In genomic region chr7:44490351-44491200, GRCh38 we compare ENCODE assay signal across 1 cellular context.
A peak's percentile ranks its signal among the peaks of the same experiment; 100 is the strongest.
TF ChIP-seq lines count a peak whose summit lies in the region.

Gene NUDCD3, minus strand, starts transcription at chr7:44490658. Its CDS starts 58 bp downstream, at chr7:44490600.

TF ChIP-seq in K562, 482 proteins besides CTCF, POLR2A, EP300 and RAD21 (continued from another document and continues in another):
- TF ChIP-seq NR0B1 (IDR thresholded peaks at IDR 0.05; ENCODE audit: partially characterized antibody) (no peak), BHLHE40 (IDR thresholded peaks at IDR 0.05; ENCODE audit: low read length) (peak; percentile 93), MAFK (IDR thresholded peaks at IDR 0.05; ENCODE audit: low read length) (no peak), CTCFL (IDR thresholded peaks at IDR 0.05; ENCODE audit: borderline replicate concordance, insufficient read depth, low read depth, low read length, poor library complexity, severe bottlenecking) (peak; percentile 88), PHB2 (IDR thresholded peaks at IDR 0.05; ENCODE audit: low read depth) (no peak), CEBPB (tag; IDR thresholded peaks at IDR 0.05) (peak; percentile 80), KAT8 (IDR thresholded peaks at IDR 0.05; ENCODE audit: low read depth) (peak; percentile 74; the same call in 1 of the 2 replicates), HMG20A (CRISPR knock-in tag; conservative IDR thresholded peaks at IDR 0.05) (no peak), ZNF134 (CRISPR knock-in tag; conservative IDR thresholded peaks at IDR 0.05) (peak; percentile 45; the same call in 1 of the 2 replicates), ZNF124 (CRISPR knock-in tag; IDR thresholded peaks at IDR 0.05) (no peak), ZNF655 (CRISPR knock-in tag; IDR thresholded peaks at IDR 0.05) (no peak), E2F5 (CRISPR knock-in tag; IDR thresholded peaks at IDR 0.05) (peak; percentile 81; the same call in 1 of the 2 replicates), TAF7 (tag; IDR thresholded peaks at IDR 0.05) (peak; percentile 76), CEBPG (CRISPR knock-in tag; IDR thresholded peaks at IDR 0.05) (peak; percentile 48; the same call in 1 of the 2 replicates), CEBPG (tag; conservative IDR thresholded peaks at IDR 0.05 in 1 of 2, IDR thresholded peaks at IDR 0.05 in 1 of 2) (peak; percentile 59 to 85; a peak in 3 of 4 replicates), JUN (IDR thresholded peaks at IDR 0.05; ENCODE audit: borderline replicate concordance, low read depth, low read length) (peak; percentile 41; the same call in 1 of the 2 replicates), JUN (CRISPR knock-in tag; IDR thresholded peaks at IDR 0.05; ENCODE audit: borderline replicate concordance) (0 out of 2 replicates have a peak, but pooled peaks have one; percentile 33), CSDE1 (IDR thresholded peaks at IDR 0.05) (no peak), ZNF668 (CRISPR knock-in tag; IDR thresholded peaks at IDR 0.05) (peak; percentile 23; the same call in 1 of the 2 replicates), NR3C1 (CRISPR knock-in tag; IDR thresholded peaks at IDR 0.05) (peak; percentile 87; the same call in 1 of the 2 replicates), ZEB2 (IDR thresholded peaks at IDR 0.05) (peak; percentile 98), CBX8 (IDR thresholded peaks at IDR 0.05; ENCODE audit: borderline replicate concordance, extremely low read depth, low read depth, low read length, poor library complexity, severe bottlenecking) (no peak), TEAD1 (CRISPR knock-in tag; IDR thresholded peaks at IDR 0.05) (peak; percentile 39 to 85; a peak in 2 of 4 replicates), BRD9 (IDR thresholded peaks at IDR 0.05; ENCODE audit: low read depth, partially characterized antibody) (peak; percentile 33), ELF1 (tag; IDR thresholded peaks at IDR 0.05) (peak; percentile 99), TOE1 (IDR thresholded peaks at IDR 0.05; ENCODE audit: borderline replicate concordance) (peak; percentile 100), TOE1 (CRISPR knock-in tag; IDR thresholded peaks at IDR 0.05; ENCODE audit: borderline replicate concordance, low read depth) (no peak), ZBTB40 (IDR thresholded peaks at IDR 0.05) (peak; percentile 99), ZBTB40 (CRISPR knock-in tag; IDR thresholded peaks at IDR 0.05) (no peak; the same call in 1 of the 2 replicates), POLR2H (tag; IDR thresholded peaks at IDR 0.05; ENCODE audit: low read depth) (peak; percentile 71), XRCC5 (IDR thresholded peaks at IDR 0.05; ENCODE audit: low read depth, low read length) (peak; percentile 90), MTA3 (IDR thresholded peaks at IDR 0.05; ENCODE audit: borderline replicate concordance) (peak; percentile 88; the same call in 1 of the 2 replicates), MIER1 (IDR thresholded peaks at IDR 0.05; ENCODE audit: low read depth) (0 out of 2 replicates have a peak, but pooled peaks have one; percentile 23), MNT (conservative IDR thresholded peaks at IDR 0.05) (peak; percentile 96 to 99), MAX (CRISPR knock-in tag; IDR thresholded peaks at IDR 0.05) (peak; percentile 93), FOXK2 (conservative IDR thresholded peaks at IDR 0.05 in 1 of 2, IDR thresholded peaks at IDR 0.05 in 1 of 2; ENCODE audit: low read depth in 2 of 2) (peak; percentile 79 to 94; a peak in 3 of 4 replicates), ZBED1 (IDR thresholded peaks at IDR 0.05) (peak; percentile 71), ZBTB5 (IDR thresholded peaks at IDR 0.05) (0 out of 2 replicates have a peak, but pooled peaks have one; percentile 19), CLOCK (CRISPR knock-in tag; IDR thresholded peaks at IDR 0.05; ENCODE audit: borderline replicate concordance) (0 out of 2 replicates have a peak, but pooled peaks have one; percentile 44)
